ENCODE assay signal across 8 cellular contexts in genomic region chr22:19962909-19963806, GRCh38. TPM values are rescaled to one million over a fixed set of nuclear protein-coding genes. Genes with fewer than 3 reads are reported as not detected.
DNase-seq lines count a peak whose midpoint lies in the region; ATAC-seq and TF ChIP-seq lines count a peak whose summit lies in the region.

No MANE protein-coding gene starts in this region.

- H3K4me3 ChIP-seq in Panc1 (ENCODE audit: low read depth in 2 of 2, low read length in 2 of 2): no peak overlapping the region

- no peaks in the 10 kb centered on the region for H3K36me3 ChIP-seq in Panc1 (ENCODE audit: control insufficient read depth, insufficient read depth, low read length)

- H3K27me3 ChIP-seq in Panc1 (ENCODE audit: control insufficient read depth, insufficient read depth, low read length): no peaks in the 10 kb centered on the region
- no peaks in the 10 kb centered on the region for H3K27me3 ChIP-seq in foreskin keratinocyte

- POLR2A ChIA-PET in Panc1 (lab: Charles Lee): no interaction called here

- no peak for TF ChIP-seq CTCF in Panc1 (IDR thresholded peaks at IDR 0.05)
- TF ChIP-seq CTCF in foreskin keratinocyte (conservative IDR thresholded peaks at IDR 0.05): no peak
- no peak for TF ChIP-seq CTCF in GM13976 (IDR thresholded peaks at IDR 0.05; ENCODE audit: borderline replicate concordance, control extremely low read depth, extremely low read depth, insufficient read depth, missing control alignments)
- TF ChIP-seq CTCF in GM13977 (IDR thresholded peaks at IDR 0.05; ENCODE audit: extremely low read depth, insufficient read depth, missing control alignments): no peak

- DNase-seq in NCI-H748 (lab: John Stamatoyannopoulos, UW; ENCODE audit: unreplicated experiment): peak; percentile 38
- no peak for DNase-seq in NCI-H748 treated with DMSO at 0.1 percent for 48 hours (lab: John Stamatoyannopoulos, UW)
- no peak for DNase-seq in Panc1 (ENCODE audit: low read depth, low spot score)
- peak; percentile 83 to 89 for DNase-seq in foreskin keratinocyte
- peak; percentile 20 for DNase-seq in stimulated activated CD4-positive, alpha-beta T cell treated with anti-CD3 and anti-CD28 coated beads, Interleukin-4, amount 100 ng/mL, for 1 hour
- DNase-seq in GM13976 (ENCODE audit: low spot score): no peak
- no peak for DNase-seq in GM13977 (ENCODE audit: low spot score)

- ATAC-seq in Panc1: peak; percentile 30
- ATAC-seq in foreskin keratinocyte: peak; percentile 89
- ATAC-seq in HG03095 (IDR thresholded peaks at IDR 0.05; ENCODE audit: unreplicated experiment): no peak

- H3K27ac ChIP-seq in Panc1 (ENCODE audit: low read length): no peak overlapping the region
- H3K27ac ChIP-seq in foreskin keratinocyte: no peak overlapping the region

- BruUV-seq in Panc1 (replicated peaks; lab: Mats Ljungman, UMichigan): no TSS peak

- intact Hi-C loops in Panc1 (cut with micrococcal nuclease; ENCODE audit: unreplicated experiment): no loop called here

- H3K4me1 ChIP-seq in Panc1 (ENCODE audit: control insufficient read depth, insufficient read depth, low read length) (peaks cover 6% of the 10 kb centered on the region), foreskin keratinocyte (peaks cover 6% of the 10 kb centered on the region)

- in situ Hi-C loops in Panc1 (cut with HindIII; ENCODE audit: low pct_unique_long_range_greater_than_20kb, low sequenced_read_pairs): no loop called here
- in situ Hi-C loops in GM13976 (cut with MboI; ENCODE audit: low sequenced_read_pairs, unreplicated experiment): no loop called here
- in situ Hi-C loops in GM13977 (cut with MboI; ENCODE audit: low pct_unique_long_range_greater_than_20kb, low sequenced_read_pairs, unreplicated experiment): loop anchor here (25.0 kb wide), 2 partner anchors 101 to 324 kb away; partner anchors contain the start of genes GNB1L and RTL10

- H3K9me3 ChIP-seq in Panc1 (ENCODE audit: control insufficient read depth, insufficient read depth, low read depth, low read length): no peaks in the 10 kb centered on the region

- CTCF ChIA-PET in Panc1 (lab: Charles Lee): interaction anchor here (0.5 to 0.6 kb wide), 3 partner anchors 15 to 66 kb away, joined by 3 to 4 read pairs (median 3); no protein-coding TSS in a partner anchor

RNA-seq across cellular contexts. Expression of gene TXNRD2, which starts 21.5 kb away (rescaled TPM):
- 29.5 TPM for total RNA-seq in Panc1 (2021; ENCODE audit: unreplicated experiment)
- polyA plus RNA-seq in Panc1 (2012; ENCODE audit: insufficient read length): 38.4 TPM
- total RNA-seq in foreskin keratinocyte: 24.2 and 28.8 TPM in 2 replicates
- 30.1 and 38.9 TPM in 2 replicates for polyA plus RNA-seq in foreskin keratinocyte

RNA-seq across cellular contexts. Expression of gene COMT, which starts 21.6 kb away (rescaled TPM):
- total RNA-seq in Panc1 (2021; ENCODE audit: unreplicated experiment): 108 TPM
- 251 TPM for polyA plus RNA-seq in Panc1 (2012; ENCODE audit: insufficient read length)
- total RNA-seq in foreskin keratinocyte: 143 and 146 TPM in 2 replicates
- polyA plus RNA-seq in foreskin keratinocyte: 210 and 236 TPM in 2 replicates

RNA-seq across cellular contexts. Expression of gene ARVCF, which starts 53.5 kb away (rescaled TPM):
- total RNA-seq in Panc1 (2021; ENCODE audit: unreplicated experiment) (8.2 TPM), foreskin keratinocyte (10.8 and 11.7 TPM in 2 replicates)
- polyA plus RNA-seq in Panc1 (2012; ENCODE audit: insufficient read length): 11.1 TPM
- polyA plus RNA-seq in foreskin keratinocyte: 6.9 and 7.7 TPM in 2 replicates

RNA-seq across cellular contexts. Expression of gene TANGO2, which starts 57.8 kb away (rescaled TPM):
- total RNA-seq in Panc1 (2021; ENCODE audit: unreplicated experiment) (32.2 TPM), foreskin keratinocyte (18.8 and 22.4 TPM in 2 replicates)
- polyA plus RNA-seq in Panc1 (2012; ENCODE audit: insufficient read length): 38.0 TPM
- 15.0 and 15.2 TPM in 2 replicates for polyA plus RNA-seq in foreskin keratinocyte

Comparison
In these comparisons a context has a peak if more than half of its experiments do, and no peak if none do; other contexts are left out.
1. DNase-seq: peak in NCI-H748 (single experiment), foreskin keratinocyte (2 of 2) and stimulated activated CD4-positive, alpha-beta T cell treated with anti-CD3 and anti-CD28 coated beads, Interleukin-4, amount 100 ng/mL, for 1 hour (single experiment); none in NCI-H748 treated with DMSO at 0.1 percent for 48 hours (single experiment), Panc1 (single experiment), GM13976 (single experiment) and GM13977 (single experiment).